1 cellular context compared by ENCODE assay signal in genomic region chr4:160202802-160203201, GRCh38.
TF ChIP-seq lines count a peak whose summit lies in the region.

No MANE protein-coding gene starts in this region.

TF ChIP-seq in SK-N-SH treated with all-trans-retinoic acid at 6 μM for 48 hours, 23 proteins besides CTCF, POLR2A, EP300 and RAD21 (continued from another document):
- TF ChIP-seq PPARA (CRISPR knock-in tag; IDR thresholded peaks at IDR 0.05; ENCODE audit: borderline replicate concordance) (no peak), TCF4 (CRISPR knock-in tag; IDR thresholded peaks at IDR 0.05; ENCODE audit: borderline replicate concordance) (no peak)
